ENCODE assay signal across 14 cellular contexts in the genomic region with DNA sequence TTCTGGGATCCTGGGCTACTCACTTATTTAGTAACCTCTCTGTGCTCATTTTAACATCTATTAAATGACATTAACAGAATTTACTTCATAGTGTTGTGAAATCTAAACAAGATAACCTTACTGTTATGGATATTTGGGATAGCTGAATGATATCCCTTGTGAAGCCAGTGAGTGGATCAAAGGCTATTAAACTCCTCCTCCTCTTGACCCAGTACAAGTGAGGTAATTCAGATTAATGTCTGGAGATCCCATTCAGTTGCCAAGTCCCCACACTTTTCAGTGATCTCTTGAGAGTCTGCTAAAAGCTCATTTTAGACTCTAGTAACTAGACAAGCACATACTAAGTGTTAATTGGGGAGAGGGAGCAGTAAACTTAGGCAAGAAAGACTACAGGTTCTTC. TPM values are rescaled to one million over a fixed set of nuclear protein-coding genes. Genes with fewer than 3 reads are reported as not detected.
DNase-seq lines count a peak whose midpoint lies in the region; ATAC-seq and TF ChIP-seq lines count a peak whose summit lies in the region.
"Had no signal": no experiment of that assay in that cellular context is flagged by ENCODE, and none has a peak within 500 bp of the region (broad histone marks: within the 10 kb centered on the region; RNA-seq: fewer than 3 reads in every experiment).

No MANE protein-coding gene starts in this region.

- no peak overlapping the region for H3K4me3 ChIP-seq in CD4-positive, alpha-beta memory T cell (ENCODE audit: low read length in 2 of 2)
- H3K4me3 ChIP-seq in IMR-90 (ENCODE audit: insufficient read depth, low read depth, low read length) (no peak overlapping the region), adrenal gland (no peak overlapping the region)
- H3K4me3 ChIP-seq: pancreas, SJCRH30 had no signal

- POLR2A ChIA-PET in CD4-positive, alpha-beta memory T cell (lab: Charles Lee; ENCODE audit: partially characterized antibody), result interaction anchor here (0.8 to 1.2 kb wide), 2 partner anchors 15 to 174 kb away, joined by 3 read pairs; no protein-coding TSS in a partner anchor
- POLR2A ChIA-PET in IMR-90 (lab: Charles Lee; ENCODE audit: unreplicated experiment), result no interaction called here

- TF ChIP-seq CTCF in IMR-90 (conservative IDR thresholded peaks at IDR 0.05; ENCODE audit: low read depth, low read length) (no peak), adrenal gland (IDR thresholded peaks at IDR 0.05) (no peak), natural killer cell (IDR thresholded peaks at IDR 0.05) (no peak)

- peaks cover 5% of the 10 kb centered on the region; the same call in 1 of the 2 replicates for H3K9me1 ChIP-seq in IMR-90 (ENCODE audit: insufficient read depth, low read length)

- H3K79me1 ChIP-seq in IMR-90 (ENCODE audit: low read depth in 1 of 2, low read length in 2 of 2), result peaks cover 23 to 35% of the 10 kb centered on the region in 2 experiments

- peaks cover 0 to 1% (median 0%) of the 10 kb centered on the region in 8 donors for H3K9me3 Mint-ChIP-seq in CD4-positive, alpha-beta memory T cell
- no peaks in the 10 kb centered on the region for H3K9me3 Mint-ChIP-seq in natural killer cell

- no peak for TF ChIP-seq RAD21 in IMR-90 (IDR thresholded peaks at IDR 0.05; ENCODE audit: low read length)

- H3K4me2 ChIP-seq in IMR-90 (ENCODE audit: low read depth, low read length), result peak overlapping the region; percentile 6; the same call in 1 of the 2 replicates

- H2BK5ac ChIP-seq in IMR-90 (ENCODE audit: low read depth, low read length, poor library complexity, severe bottlenecking), result peak overlapping the region; percentile 71

- dilution Hi-C loops in IMR-90 (cut with HindIII; ENCODE audit: low sequenced_read_pairs, unreplicated experiment), result no loop called here

- CTCF ChIA-PET in CD4-positive, alpha-beta memory T cell (lab: Charles Lee; ENCODE audit: partially characterized antibody), result interaction anchor here (1.0 to 7.0 kb wide), 2 partner anchors 9 to 171 kb away, joined by 4 to 90 read pairs; no protein-coding TSS in a partner anchor
- CTCF ChIA-PET in IMR-90 (lab: Yijun Ruan, JAX), result interaction anchor here (1.1 kb wide), 1 partner anchor 226 kb away, joined by 3 read pairs; no protein-coding TSS in a partner anchor

- H3K27ac ChIP-seq in CD4-positive, alpha-beta memory T cell (ENCODE audit: low read depth, low read length), result peak overlapping the region; percentile 3
- H3K27ac ChIP-seq in IMR-90 (ENCODE audit: insufficient read depth, low read length) (no peak overlapping the region), adrenal gland (peak overlapping the region; percentile 7 to 51 (median 22))
- H3K27ac ChIP-seq: SJCRH30 had no signal

- H4K20me1 ChIP-seq in IMR-90 (ENCODE audit: insufficient read depth, low read length), result no peaks in the 10 kb centered on the region

- H3K27ac Mint-ChIP-seq in CD4-positive, alpha-beta memory T cell, result peak overlapping the region; percentile 18 to 88 (median 75)
- H3K27ac Mint-ChIP-seq in natural killer cell, result peak overlapping the region; percentile 91 to 92

- intact Hi-C loops in CD4-positive, alpha-beta memory T cell (cut with micrococcal nuclease), result no loop called here
- intact Hi-C loops in IMR-90 (cut with micrococcal nuclease), result no loop called here
- intact Hi-C loops in adrenal gland (cut with DNase I), result no loop called here
- intact Hi-C loops in natural killer cell (cut with micrococcal nuclease), result no loop called here

- peak overlapping the region; percentile 46 for H2BK15ac ChIP-seq in IMR-90 (ENCODE audit: low read depth, low read length)

- peak overlapping the region in 6 of 8 donors; percentile 3 to 80 (median 38) for H3K4me3 Mint-ChIP-seq in CD4-positive, alpha-beta memory T cell
- H3K4me3 Mint-ChIP-seq in natural killer cell, result peak overlapping the region; percentile 72
- H3K4me3 Mint-ChIP-seq: activated naive CD4-positive, alpha-beta T cell treated with anti-CD3 and anti-CD28 coated beads, Interleukin-2, amount 50 U/mL, for 24 hours had no signal

- H2AFZ ChIP-seq in IMR-90 (replicated peaks; ENCODE audit: low read length, poor library complexity), result no peak overlapping the region

- H3K14ac ChIP-seq in IMR-90 (replicated peaks; ENCODE audit: low read depth, low read length), result no peak overlapping the region; the same call in 1 of the 2 replicates

- BruUV-seq in IMR-90 (replicated peaks; lab: Mats Ljungman, UMichigan), result no TSS peak

- H3K4ac ChIP-seq in IMR-90 (ENCODE audit: low read depth, low read length), result peak overlapping the region; percentile 76

- peak overlapping the region; percentile 86; the same call in 1 of the 2 replicates for H3K23ac ChIP-seq in IMR-90 (ENCODE audit: low read depth, low read length)

- peak overlapping the region in 1 of 2 experiments; percentile 35; a peak in 1 of 4 replicates for H4K8ac ChIP-seq in IMR-90 (ENCODE audit: low read depth in 2 of 2, low read length in 2 of 2)

- H3K27me3 ChIP-seq in CD4-positive, alpha-beta memory T cell (ENCODE audit: insufficient read depth, low read length), result no peaks in the 10 kb centered on the region
- H3K27me3 ChIP-seq in IMR-90 (ENCODE audit: control insufficient read depth, insufficient read depth, low read length) (no peaks in the 10 kb centered on the region), adrenal gland (no peaks in the 10 kb centered on the region)
- H3K27me3 ChIP-seq: pancreas, SJCRH30 had no signal

- H3K56ac ChIP-seq in IMR-90 (ENCODE audit: extremely low read depth, insufficient read depth, low read length), result no peak overlapping the region

- peak overlapping the region; percentile 52 for H4K91ac ChIP-seq in IMR-90 (ENCODE audit: insufficient read depth, low read depth, low read length)

- no peaks in the 10 kb centered on the region for H3K36me3 ChIP-seq in CD4-positive, alpha-beta memory T cell (ENCODE audit: insufficient read depth, low read length)
- H3K36me3 ChIP-seq in IMR-90 (ENCODE audit: control insufficient read depth, insufficient read depth, low read length) (no peaks in the 10 kb centered on the region), adrenal gland (replicated peaks in 1 of 2) (no peaks in the 10 kb centered on the region)
- H3K36me3 ChIP-seq: pancreas, SJCRH30 had no signal

- DNase-seq in CD4-positive, alpha-beta memory T cell, result no peak
- DNase-seq in IMR-90 (no peak), adrenal gland (peak in 1 of 7 donors; percentile 19), natural killer cell (no peak), retina (no peak), superior temporal gyrus (ENCODE audit: extremely low spot score) (no peak)
- DNase-seq: dermis blood vessel endothelial cell, left colon, NCI-H1092 treated with DMSO at 0.1 percent for 48 hours, NCI-H524, pancreas, SJCRH30 had no signal

- H3K27me3 Mint-ChIP-seq in CD4-positive, alpha-beta memory T cell, result no peaks in the 10 kb centered on the region
- H3K27me3 Mint-ChIP-seq in natural killer cell (ENCODE audit: low read depth in 2 of 2), result no peaks in the 10 kb centered on the region
- H3K27me3 Mint-ChIP-seq: activated naive CD4-positive, alpha-beta T cell treated with anti-CD3 and anti-CD28 coated beads, Interleukin-2, amount 50 U/mL, for 24 hours had no signal

- no peaks in the 10 kb centered on the region for H3K9me3 ChIP-seq in CD4-positive, alpha-beta memory T cell (ENCODE audit: control insufficient read depth in 1 of 2, low read length in 2 of 2)
- no peaks in the 10 kb centered on the region for H3K9me3 ChIP-seq in IMR-90 (ENCODE audit: control insufficient read depth, insufficient read depth, low read length)
- H3K9me3 ChIP-seq in adrenal gland (replicated peaks in 1 of 3), result no peaks in the 10 kb centered on the region
- H3K9me3 ChIP-seq: pancreas had no signal

- no peak overlapping the region for H2AK9ac ChIP-seq in IMR-90 (replicated peaks; ENCODE audit: low read depth, low read length, poor library complexity)

- H3K4me1 ChIP-seq in CD4-positive, alpha-beta memory T cell (ENCODE audit: insufficient read depth, low read length), result peaks cover 82% of the 10 kb centered on the region
- peaks cover 3% of the 10 kb centered on the region; the same call in 1 of the 2 replicates for H3K4me1 ChIP-seq in IMR-90 (ENCODE audit: control insufficient read depth, insufficient read depth, low read length)
- H3K4me1 ChIP-seq in adrenal gland (replicated peaks in 1 of 2), result peaks cover 0 to 47% of the 10 kb centered on the region in 2 donors

- H2BK120ac ChIP-seq in IMR-90 (ENCODE audit: low read depth, low read length), result peak overlapping the region; percentile 86

- in situ Hi-C loops in IMR-90 (cut with MboI; ENCODE audit: low sequenced_read_pairs), result loop anchor here (10.0 kb wide), 1 partner anchor 156 kb away; no protein-coding TSS in a partner anchor

- no peak overlapping the region for H3K9ac ChIP-seq in IMR-90 (ENCODE audit: low read depth, low read length)

- TF ChIP-seq POLR2A in IMR-90 (IDR thresholded peaks at IDR 0.05; ENCODE audit: low read depth, low read length) (no peak), adrenal gland (IDR thresholded peaks at IDR 0.05) (no peak)

- peaks cover 0 to 4% of the 10 kb centered on the region in 2 donors for H3K36me3 Mint-ChIP-seq in CD4-positive, alpha-beta memory T cell
- no peaks in the 10 kb centered on the region for H3K36me3 Mint-ChIP-seq in natural killer cell

- H2BK20ac ChIP-seq in IMR-90 (ENCODE audit: low read depth, low read length), result peak overlapping the region; percentile 88

- H2AK5ac ChIP-seq in IMR-90 (ENCODE audit: low read depth, low read length), result peak overlapping the region; percentile 42

- ATAC-seq in IMR-90 (ENCODE audit: low read depth), result peak; percentile 19
- no peak for ATAC-seq in natural killer cell
- ATAC-seq in esophagus mucosa, result no peak
- ATAC-seq: left colon, pancreas had no signal

- H3K4me1 Mint-ChIP-seq in CD4-positive, alpha-beta memory T cell, result peaks cover 53 to 95% (median 74%) of the 10 kb centered on the region in 4 donors
- peaks cover 76 to 87% of the 10 kb centered on the region in 2 donors for H3K4me1 Mint-ChIP-seq in natural killer cell

- peak overlapping the region; percentile 27; the same call in 1 of the 2 replicates for H3K18ac ChIP-seq in IMR-90 (ENCODE audit: low read depth, low read length)

- no peak overlapping the region for H4K5ac ChIP-seq in IMR-90 (ENCODE audit: low read depth, low read length)

TF ChIP-seq in IMR-90, 13 proteins besides CTCF, POLR2A, EP300 and RAD21:
- TF ChIP-seq NFE2L2 (IDR thresholded peaks at IDR 0.05; ENCODE audit: low read depth, low read length), result no peak
- no peak for TF ChIP-seq SMC3 (IDR thresholded peaks at IDR 0.05; ENCODE audit: low read depth, low read length)
- TF ChIP-seq CEBPB (IDR thresholded peaks at IDR 0.05; ENCODE audit: low read depth, low read length), result no peak

RNA-seq across cellular contexts. Expression of a gene that starts 2.5 kb away (rescaled TPM):
- total RNA-seq in CD4-positive, alpha-beta memory T cell, result 10 to 100 TPM; 35.9 to 42.0 TPM
- 10 to 100 TPM in 1 of 2 donors, 1 to 10 TPM in 1; 8.5 to 18.5 TPM for polyA plus RNA-seq in CD4-positive, alpha-beta memory T cell
- total RNA-seq in IMR-90 (2012; rRNA removed) (211 and 223 TPM in 2 replicates), adrenal gland (10 to 100 TPM; 14.0 to 71.7 (median 49.7) TPM), natural killer cell (10 to 100 TPM; 58.0 to 99.7 (median 91.7) TPM), esophagus mucosa (29.2 TPM)
- polyA plus RNA-seq in IMR-90 (2012; rRNA removed) (39.2 and 52.6 TPM in 2 replicates), adrenal gland (10 to 100 TPM; 11.0 to 16.9 (median 16.2) TPM)
- 14.2 and 22.7 TPM in 2 replicates for polyA plus RNA-seq in IMR-90 (2012; cell fraction: cytosol; rRNA removed)
- polyA plus RNA-seq in IMR-90 (2012; cell fraction: nucleus; rRNA removed; ENCODE audit: low replicate concordance), result 23.2 and 164 TPM in 2 replicates
